1 cellular context compared by ENCODE assay signal in the genomic region with DNA sequence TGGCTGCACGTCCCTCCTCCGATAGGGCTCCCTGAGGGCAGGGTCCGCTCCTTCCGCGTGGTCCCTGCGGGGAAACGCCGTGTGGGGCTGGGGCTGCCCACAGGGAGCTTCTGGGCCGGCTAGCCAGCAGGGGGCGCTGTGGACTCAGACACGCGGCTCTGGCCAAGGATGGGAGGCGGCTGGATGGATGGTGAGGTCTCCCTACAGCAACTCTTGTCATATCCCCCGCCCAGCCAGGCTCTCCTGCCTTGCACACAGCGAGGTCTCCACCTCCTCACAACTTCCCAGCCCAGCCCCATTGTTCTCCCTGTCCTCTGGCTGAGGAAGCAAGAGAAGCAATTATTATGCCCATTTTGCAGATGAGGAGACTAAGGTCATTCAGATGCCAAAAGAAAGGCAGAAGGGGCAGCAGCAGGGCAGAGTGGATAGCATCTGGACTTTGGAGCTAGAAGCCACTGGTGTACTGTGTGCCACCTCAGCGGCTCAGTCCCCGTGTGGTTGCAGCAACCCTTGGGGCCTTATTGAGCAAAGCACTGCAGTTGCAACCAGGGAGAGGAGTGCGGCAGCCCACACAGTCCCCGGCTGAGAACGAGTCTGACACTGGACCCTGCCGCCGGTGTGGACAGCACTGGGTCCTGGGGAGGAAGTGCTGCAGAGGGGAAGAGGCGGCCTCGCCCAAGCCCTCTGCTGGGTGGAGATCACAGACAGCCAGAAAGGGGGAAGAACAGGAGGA.
TF ChIP-seq lines count a peak whose summit lies in the region.

No MANE protein-coding gene starts in this region.

TF ChIP-seq in HepG2, 621 proteins besides CTCF, POLR2A, EP300 and RAD21 (continued from another document and continues in another):
- TF ChIP-seq, protein P1, sequence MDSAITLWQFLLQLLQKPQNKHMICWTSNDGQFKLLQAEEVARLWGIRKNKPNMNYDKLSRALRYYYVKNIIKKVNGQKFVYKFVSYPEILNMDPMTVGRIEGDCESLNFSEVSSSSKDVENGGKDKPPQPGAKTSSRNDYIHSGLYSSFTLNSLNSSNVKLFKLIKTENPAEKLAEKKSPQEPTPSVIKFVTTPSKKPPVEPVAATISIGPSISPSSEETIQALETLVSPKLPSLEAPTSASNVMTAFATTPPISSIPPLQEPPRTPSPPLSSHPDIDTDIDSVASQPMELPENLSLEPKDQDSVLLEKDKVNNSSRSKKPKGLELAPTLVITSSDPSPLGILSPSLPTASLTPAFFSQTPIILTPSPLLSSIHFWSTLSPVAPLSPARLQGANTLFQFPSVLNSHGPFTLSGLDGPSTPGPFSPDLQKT (CRISPR knock-in tag; IDR thresholded peaks at IDR 0.05; ENCODE audit: borderline replicate concordance) = no peak
- TF ChIP-seq ZNF510 (CRISPR knock-in tag; IDR thresholded peaks at IDR 0.05; ENCODE audit: low read depth) (0 out of 2 replicates have a peak, but pooled peaks have one; percentile 55), ZNF577 (CRISPR knock-in tag; IDR thresholded peaks at IDR 0.05; ENCODE audit: borderline replicate concordance, low read depth) (no peak), KDM2A (CRISPR knock-in tag; IDR thresholded peaks at IDR 0.05; ENCODE audit: borderline replicate concordance, low read depth) (peak; percentile 67; the same call in 1 of the 2 replicates), ZNF878 (CRISPR knock-in tag; IDR thresholded peaks at IDR 0.05) (no peak), KLF11 (CRISPR knock-in tag; IDR thresholded peaks at IDR 0.05) (no peak), HOXA3 (CRISPR knock-in tag; IDR thresholded peaks at IDR 0.05) (peak; percentile 67; the same call in 1 of the 2 replicates), HIVEP1 (CRISPR knock-in tag; IDR thresholded peaks at IDR 0.05) (peak; percentile 22; the same call in 1 of the 2 replicates), ZNF331 (CRISPR knock-in tag; IDR thresholded peaks at IDR 0.05) (no peak; the same call in none of the 2 replicates), ATF7-NPFF (CRISPR knock-in tag; IDR thresholded peaks at IDR 0.05; ENCODE audit: low read depth) (no peak), ZFP41 (CRISPR knock-in tag; IDR thresholded peaks at IDR 0.05; ENCODE audit: borderline replicate concordance) (no peak), CAMTA2 (CRISPR knock-in tag; IDR thresholded peaks at IDR 0.05; ENCODE audit: borderline replicate concordance) (no peak), NBN (conservative IDR thresholded peaks at IDR 0.05) (no peak), ZNF644 (CRISPR knock-in tag; IDR thresholded peaks at IDR 0.05; ENCODE audit: low read depth) (no peak), PHF8 (CRISPR knock-in tag; IDR thresholded peaks at IDR 0.05) (peak; percentile 35; the same call in 1 of the 2 replicates), ZNF737 (CRISPR knock-in tag; IDR thresholded peaks at IDR 0.05; ENCODE audit: borderline replicate concordance) (no peak), CCDC6 (CRISPR knock-in tag; IDR thresholded peaks at IDR 0.05) (no peak), IRF2 (CRISPR knock-in tag; IDR thresholded peaks at IDR 0.05) (0 out of 2 replicates have a peak, but pooled peaks have one; percentile 22), NFIC (IDR thresholded peaks at IDR 0.05; ENCODE audit: low read length) (no peak), JARID2 (CRISPR knock-in tag; IDR thresholded peaks at IDR 0.05; ENCODE audit: insufficient replicate concordance) (no peak), CEBPG (CRISPR knock-in tag; IDR thresholded peaks at IDR 0.05) (no peak; the same call in 1 of the 2 replicates), GATAD1 (CRISPR knock-in tag; IDR thresholded peaks at IDR 0.05) (no peak), ZNF720 (CRISPR knock-in tag; IDR thresholded peaks at IDR 0.05) (no peak), ZMYM3 (CRISPR knock-in tag; IDR thresholded peaks at IDR 0.05) (peak; percentile 99), ZNF383 (CRISPR knock-in tag; IDR thresholded peaks at IDR 0.05; ENCODE audit: borderline replicate concordance) (no peak), ZNF33B (CRISPR knock-in tag; IDR thresholded peaks at IDR 0.05) (0 out of 2 replicates have a peak, but pooled peaks have one; percentile 16), SALL1 (CRISPR knock-in tag; IDR thresholded peaks at IDR 0.05) (peak; percentile 65)
- TF ChIP-seq, protein P2, sequence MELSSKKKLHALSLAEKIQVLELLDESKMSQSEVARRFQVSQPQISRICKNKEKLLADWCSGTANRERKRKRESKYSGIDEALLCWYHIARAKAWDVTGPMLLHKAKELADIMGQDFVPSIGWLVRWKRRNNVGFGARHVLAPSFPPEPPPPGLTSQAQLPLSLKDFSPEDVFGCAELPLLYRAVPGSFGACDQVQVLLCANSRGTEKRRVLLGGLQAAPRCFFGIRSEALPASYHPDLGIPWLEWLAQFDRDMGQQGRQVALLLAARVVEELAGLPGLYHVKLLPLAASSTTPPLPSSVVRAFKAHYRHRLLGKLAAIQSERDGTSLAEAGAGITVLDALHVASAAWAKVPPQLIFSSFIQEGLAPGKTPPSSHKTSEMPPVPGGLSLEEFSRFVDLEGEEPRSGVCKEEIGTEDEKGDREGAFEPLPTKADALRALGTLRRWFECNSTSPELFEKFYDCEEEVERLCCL (CRISPR knock-in tag; IDR thresholded peaks at IDR 0.05; ENCODE audit: borderline replicate concordance) = no peak
- TF ChIP-seq, protein P3, sequence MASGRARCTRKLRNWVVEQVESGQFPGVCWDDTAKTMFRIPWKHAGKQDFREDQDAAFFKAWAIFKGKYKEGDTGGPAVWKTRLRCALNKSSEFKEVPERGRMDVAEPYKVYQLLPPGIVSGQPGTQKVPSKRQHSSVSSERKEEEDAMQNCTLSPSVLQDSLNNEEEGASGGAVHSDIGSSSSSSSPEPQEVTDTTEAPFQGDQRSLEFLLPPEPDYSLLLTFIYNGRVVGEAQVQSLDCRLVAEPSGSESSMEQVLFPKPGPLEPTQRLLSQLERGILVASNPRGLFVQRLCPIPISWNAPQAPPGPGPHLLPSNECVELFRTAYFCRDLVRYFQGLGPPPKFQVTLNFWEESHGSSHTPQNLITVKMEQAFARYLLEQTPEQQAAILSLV (CRISPR knock-in tag; IDR thresholded peaks at IDR 0.05; ENCODE audit: borderline replicate concordance) = no peak; the same call in 1 of the 2 replicates
- TF ChIP-seq, protein P4, sequence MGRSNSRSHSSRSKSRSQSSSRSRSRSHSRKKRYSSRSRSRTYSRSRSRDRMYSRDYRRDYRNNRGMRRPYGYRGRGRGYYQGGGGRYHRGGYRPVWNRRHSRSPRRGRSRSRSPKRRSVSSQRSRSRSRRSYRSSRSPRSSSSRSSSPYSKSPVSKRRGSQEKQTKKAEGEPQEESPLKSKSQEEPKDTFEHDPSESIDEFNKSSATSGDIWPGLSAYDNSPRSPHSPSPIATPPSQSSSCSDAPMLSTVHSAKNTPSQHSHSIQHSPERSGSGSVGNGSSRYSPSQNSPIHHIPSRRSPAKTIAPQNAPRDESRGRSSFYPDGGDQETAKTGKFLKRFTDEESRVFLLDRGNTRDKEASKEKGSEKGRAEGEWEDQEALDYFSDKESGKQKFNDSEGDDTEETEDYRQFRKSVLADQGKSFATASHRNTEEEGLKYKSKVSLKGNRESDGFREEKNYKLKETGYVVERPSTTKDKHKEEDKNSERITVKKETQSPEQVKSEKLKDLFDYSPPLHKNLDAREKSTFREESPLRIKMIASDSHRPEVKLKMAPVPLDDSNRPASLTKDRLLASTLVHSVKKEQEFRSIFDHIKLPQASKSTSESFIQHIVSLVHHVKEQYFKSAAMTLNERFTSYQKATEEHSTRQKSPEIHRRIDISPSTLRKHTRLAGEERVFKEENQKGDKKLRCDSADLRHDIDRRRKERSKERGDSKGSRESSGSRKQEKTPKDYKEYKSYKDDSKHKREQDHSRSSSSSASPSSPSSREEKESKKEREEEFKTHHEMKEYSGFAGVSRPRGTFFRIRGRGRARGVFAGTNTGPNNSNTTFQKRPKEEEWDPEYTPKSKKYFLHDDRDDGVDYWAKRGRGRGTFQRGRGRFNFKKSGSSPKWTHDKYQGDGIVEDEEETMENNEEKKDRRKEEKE (IDR thresholded peaks at IDR 0.05) = no peak
- TF ChIP-seq, protein P5, sequence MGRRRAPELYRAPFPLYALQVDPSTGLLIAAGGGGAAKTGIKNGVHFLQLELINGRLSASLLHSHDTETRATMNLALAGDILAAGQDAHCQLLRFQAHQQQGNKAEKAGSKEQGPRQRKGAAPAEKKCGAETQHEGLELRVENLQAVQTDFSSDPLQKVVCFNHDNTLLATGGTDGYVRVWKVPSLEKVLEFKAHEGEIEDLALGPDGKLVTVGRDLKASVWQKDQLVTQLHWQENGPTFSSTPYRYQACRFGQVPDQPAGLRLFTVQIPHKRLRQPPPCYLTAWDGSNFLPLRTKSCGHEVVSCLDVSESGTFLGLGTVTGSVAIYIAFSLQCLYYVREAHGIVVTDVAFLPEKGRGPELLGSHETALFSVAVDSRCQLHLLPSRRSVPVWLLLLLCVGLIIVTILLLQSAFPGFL (CRISPR knock-in tag; IDR thresholded peaks at IDR 0.05) = no peak
- TF ChIP-seq, protein P6, sequence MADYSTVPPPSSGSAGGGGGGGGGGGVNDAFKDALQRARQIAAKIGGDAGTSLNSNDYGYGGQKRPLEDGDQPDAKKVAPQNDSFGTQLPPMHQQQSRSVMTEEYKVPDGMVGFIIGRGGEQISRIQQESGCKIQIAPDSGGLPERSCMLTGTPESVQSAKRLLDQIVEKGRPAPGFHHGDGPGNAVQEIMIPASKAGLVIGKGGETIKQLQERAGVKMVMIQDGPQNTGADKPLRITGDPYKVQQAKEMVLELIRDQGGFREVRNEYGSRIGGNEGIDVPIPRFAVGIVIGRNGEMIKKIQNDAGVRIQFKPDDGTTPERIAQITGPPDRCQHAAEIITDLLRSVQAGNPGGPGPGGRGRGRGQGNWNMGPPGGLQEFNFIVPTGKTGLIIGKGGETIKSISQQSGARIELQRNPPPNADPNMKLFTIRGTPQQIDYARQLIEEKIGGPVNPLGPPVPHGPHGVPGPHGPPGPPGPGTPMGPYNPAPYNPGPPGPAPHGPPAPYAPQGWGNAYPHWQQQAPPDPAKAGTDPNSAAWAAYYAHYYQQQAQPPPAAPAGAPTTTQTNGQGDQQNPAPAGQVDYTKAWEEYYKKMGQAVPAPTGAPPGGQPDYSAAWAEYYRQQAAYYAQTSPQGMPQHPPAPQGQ (CRISPR knock-in tag; IDR thresholded peaks at IDR 0.05; ENCODE audit: borderline replicate concordance) = no peak
- TF ChIP-seq, protein P7, sequence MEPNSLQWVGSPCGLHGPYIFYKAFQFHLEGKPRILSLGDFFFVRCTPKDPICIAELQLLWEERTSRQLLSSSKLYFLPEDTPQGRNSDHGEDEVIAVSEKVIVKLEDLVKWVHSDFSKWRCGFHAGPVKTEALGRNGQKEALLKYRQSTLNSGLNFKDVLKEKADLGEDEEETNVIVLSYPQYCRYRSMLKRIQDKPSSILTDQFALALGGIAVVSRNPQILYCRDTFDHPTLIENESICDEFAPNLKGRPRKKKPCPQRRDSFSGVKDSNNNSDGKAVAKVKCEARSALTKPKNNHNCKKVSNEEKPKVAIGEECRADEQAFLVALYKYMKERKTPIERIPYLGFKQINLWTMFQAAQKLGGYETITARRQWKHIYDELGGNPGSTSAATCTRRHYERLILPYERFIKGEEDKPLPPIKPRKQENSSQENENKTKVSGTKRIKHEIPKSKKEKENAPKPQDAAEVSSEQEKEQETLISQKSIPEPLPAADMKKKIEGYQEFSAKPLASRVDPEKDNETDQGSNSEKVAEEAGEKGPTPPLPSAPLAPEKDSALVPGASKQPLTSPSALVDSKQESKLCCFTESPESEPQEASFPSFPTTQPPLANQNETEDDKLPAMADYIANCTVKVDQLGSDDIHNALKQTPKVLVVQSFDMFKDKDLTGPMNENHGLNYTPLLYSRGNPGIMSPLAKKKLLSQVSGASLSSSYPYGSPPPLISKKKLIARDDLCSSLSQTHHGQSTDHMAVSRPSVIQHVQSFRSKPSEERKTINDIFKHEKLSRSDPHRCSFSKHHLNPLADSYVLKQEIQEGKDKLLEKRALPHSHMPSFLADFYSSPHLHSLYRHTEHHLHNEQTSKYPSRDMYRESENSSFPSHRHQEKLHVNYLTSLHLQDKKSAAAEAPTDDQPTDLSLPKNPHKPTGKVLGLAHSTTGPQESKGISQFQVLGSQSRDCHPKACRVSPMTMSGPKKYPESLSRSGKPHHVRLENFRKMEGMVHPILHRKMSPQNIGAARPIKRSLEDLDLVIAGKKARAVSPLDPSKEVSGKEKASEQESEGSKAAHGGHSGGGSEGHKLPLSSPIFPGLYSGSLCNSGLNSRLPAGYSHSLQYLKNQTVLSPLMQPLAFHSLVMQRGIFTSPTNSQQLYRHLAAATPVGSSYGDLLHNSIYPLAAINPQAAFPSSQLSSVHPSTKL (CRISPR knock-in tag; IDR thresholded peaks at IDR 0.05) = peak; percentile 48; the same call in 1 of the 2 replicates
- TF ChIP-seq, protein P8, sequence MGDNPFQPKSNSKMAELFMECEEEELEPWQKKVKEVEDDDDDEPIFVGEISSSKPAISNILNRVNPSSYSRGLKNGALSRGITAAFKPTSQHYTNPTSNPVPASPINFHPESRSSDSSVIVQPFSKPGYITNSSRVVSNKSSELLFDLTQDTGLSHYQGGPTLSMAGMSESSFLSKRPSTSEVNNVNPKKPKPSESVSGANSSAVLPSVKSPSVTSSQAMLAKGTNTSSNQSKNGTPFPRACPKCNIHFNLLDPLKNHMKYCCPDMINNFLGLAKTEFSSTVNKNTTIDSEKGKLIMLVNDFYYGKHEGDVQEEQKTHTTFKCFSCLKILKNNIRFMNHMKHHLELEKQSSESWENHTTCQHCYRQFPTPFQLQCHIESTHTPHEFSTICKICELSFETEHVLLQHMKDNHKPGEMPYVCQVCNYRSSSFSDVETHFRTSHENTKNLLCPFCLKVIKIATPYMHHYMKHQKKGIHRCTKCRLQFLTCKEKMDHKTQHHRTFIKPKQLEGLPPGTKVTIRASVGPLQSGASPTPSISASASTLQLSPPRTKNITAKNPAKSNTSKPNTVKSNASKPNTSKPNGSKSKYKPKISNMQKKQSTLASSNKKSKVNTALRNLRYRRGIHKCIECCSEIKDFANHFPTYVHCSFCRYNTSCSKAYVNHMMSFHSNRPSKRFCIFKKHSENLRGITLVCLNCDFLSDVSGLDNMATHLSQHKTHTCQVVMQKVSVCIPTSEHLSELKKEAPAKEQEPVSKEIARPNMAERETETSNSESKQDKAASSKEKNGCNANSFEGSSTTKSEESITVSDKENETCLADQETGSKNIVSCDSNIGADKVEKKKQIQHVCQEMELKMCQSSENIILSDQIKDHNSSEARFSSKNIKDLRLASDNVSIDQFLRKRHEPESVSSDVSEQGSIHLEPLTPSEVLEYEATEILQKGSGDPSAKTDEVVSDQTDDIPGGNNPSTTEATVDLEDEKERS (CRISPR knock-in tag; IDR thresholded peaks at IDR 0.05) = peak; percentile 67; the same call in 1 of the 2 replicates
- TF ChIP-seq, protein P9, sequence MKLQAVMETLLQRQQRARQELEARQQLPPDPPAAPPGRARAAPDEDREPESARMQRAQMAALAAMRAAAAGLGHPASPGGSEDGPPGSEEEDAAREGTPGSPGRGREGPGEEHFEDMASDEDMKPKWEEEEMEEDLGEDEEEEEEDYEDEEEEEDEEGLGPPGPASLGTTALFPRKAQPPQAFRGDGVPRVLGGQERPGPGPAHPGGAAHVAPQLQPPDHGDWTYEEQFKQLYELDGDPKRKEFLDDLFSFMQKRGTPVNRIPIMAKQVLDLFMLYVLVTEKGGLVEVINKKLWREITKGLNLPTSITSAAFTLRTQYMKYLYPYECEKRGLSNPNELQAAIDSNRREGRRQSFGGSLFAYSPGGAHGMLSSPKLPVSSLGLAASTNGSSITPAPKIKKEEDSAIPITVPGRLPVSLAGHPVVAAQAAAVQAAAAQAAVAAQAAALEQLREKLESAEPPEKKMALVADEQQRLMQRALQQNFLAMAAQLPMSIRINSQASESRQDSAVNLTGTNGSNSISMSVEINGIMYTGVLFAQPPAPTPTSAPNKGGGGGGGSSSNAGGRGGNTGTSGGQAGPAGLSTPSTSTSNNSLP (IDR thresholded peaks at IDR 0.05; ENCODE audit: low read depth, low read length) = no peak
- TF ChIP-seq, protein P10, sequence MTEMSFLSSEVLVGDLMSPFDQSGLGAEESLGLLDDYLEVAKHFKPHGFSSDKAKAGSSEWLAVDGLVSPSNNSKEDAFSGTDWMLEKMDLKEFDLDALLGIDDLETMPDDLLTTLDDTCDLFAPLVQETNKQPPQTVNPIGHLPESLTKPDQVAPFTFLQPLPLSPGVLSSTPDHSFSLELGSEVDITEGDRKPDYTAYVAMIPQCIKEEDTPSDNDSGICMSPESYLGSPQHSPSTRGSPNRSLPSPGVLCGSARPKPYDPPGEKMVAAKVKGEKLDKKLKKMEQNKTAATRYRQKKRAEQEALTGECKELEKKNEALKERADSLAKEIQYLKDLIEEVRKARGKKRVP (CRISPR knock-in tag; IDR thresholded peaks at IDR 0.05) = no peak
